15 cellular contexts compared by ENCODE assay signal in genomic region chr18:61748024-61748423, GRCh38.
"Had no signal": no experiment of that assay in that cellular context is flagged by ENCODE, and none has a peak within 500 bp of the region (broad histone marks: within the 10 kb centered on the region; RNA-seq: fewer than 3 reads in every experiment).

No MANE protein-coding gene starts in this region.

- H3K36me3 ChIP-seq: neutrophil, transverse colon had no signal

- DNase-seq: activated B cell treated with CpG ODN at 0.5 μM for 24 hours; activated CD4-positive, alpha-beta T cell treated with anti-CD3 and anti-CD28 coated beads, Interleukin-2, amount 10 ng/mL, durations not matched to agents 24 days and 14 days; activated CD8-positive, alpha-beta memory T cell treated with anti-CD3 and anti-CD28 coated beads for 24 hours; activated naive CD4-positive, alpha-beta T cell treated with anti-CD3 and anti-CD28 coated beads, Interleukin-2, amount 10 ng/mL, durations not matched to agents 7 days and 5 days; activated T-cell treated with anti-CD3 and anti-CD28 coated beads for 4 hours; central memory CD4-positive, alpha-beta T cell; endodermal cell; glutamatergic neuron; naive thymus-derived CD4-positive, alpha-beta T cell; SK-N-SH; transverse colon had no signal

- ATAC-seq: activated T-helper 17 cell treated with anti-CD3 and anti-CD28 coated beads, Interleukin-2, amount 50 U/mL, for 72 hours; naive thymus-derived CD4-positive, alpha-beta T cell; stimulated activated effector memory CD8-positive, alpha-beta T cell treated with anti-CD3 and anti-CD28 coated beads, Interleukin-12 subunit alpha, Interleukin-12 subunit beta, amount 100 ng/mL, for 72 hours had no signal

- H3K9ac ChIP-seq: SK-N-SH had no signal

- H3K4me3 ChIP-seq: transverse colon had no signal

- H3K9me3 ChIP-seq: neutrophil, SK-N-SH, transverse colon had no signal

- H3K27me3 ChIP-seq: neutrophil, transverse colon had no signal

- H3K27ac ChIP-seq: neutrophil, transverse colon had no signal

- H3K4me2 ChIP-seq: SK-N-SH had no signal

- FAIRE-seq: islet of Langerhans had no signal
